ENCODE assay signal across 17 cellular contexts in the genomic region with DNA sequence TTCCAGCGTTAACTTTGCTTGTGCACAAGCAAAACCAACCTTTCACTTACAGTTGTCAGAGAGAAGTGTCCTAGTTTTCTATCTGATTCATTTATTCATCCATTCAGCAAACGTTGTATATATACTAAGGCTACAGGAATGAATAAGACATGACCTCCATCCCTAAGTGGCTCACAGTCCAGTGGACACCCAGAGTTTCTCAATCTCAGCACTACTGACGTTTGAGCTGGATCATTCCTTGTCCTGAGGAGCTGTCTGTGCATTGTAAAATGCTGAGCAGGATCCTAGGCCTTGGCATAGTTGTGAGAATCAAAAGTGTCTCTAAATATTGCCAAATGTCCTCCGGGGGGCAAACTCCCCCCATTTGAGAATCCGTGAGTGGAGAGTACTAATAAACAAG.
A peak's percentile ranks its signal among the peaks of the same experiment; 100 is the strongest.
DNase-seq lines count a peak whose midpoint lies in the region; ATAC-seq and TF ChIP-seq lines count a peak whose summit lies in the region.
"Had no signal": no experiment of that assay in that cellular context is flagged by ENCODE, and none has a peak within 500 bp of the region (broad histone marks: within the 10 kb centered on the region; RNA-seq: fewer than 3 reads in every experiment).

No MANE protein-coding gene starts in this region.

- peaks cover 24% of the 10 kb centered on the region for H3K27me3 Mint-ChIP-seq in CD4-positive, alpha-beta T cell

- H3K27ac ChIP-seq in CD4-positive, alpha-beta T cell (ENCODE audit: low read depth, low read length): no peak overlapping the region
- H3K27ac ChIP-seq: BLaER1 treated with 17β-estradiol and CSF1 and Interleukin-3, amounts not matched to agents 10 nM and 100 nM had no signal

- H3K4me1 Mint-ChIP-seq in CD4-positive, alpha-beta T cell (ENCODE audit: low read depth): no peaks in the 10 kb centered on the region

- no peaks in the 10 kb centered on the region for H3K9me3 Mint-ChIP-seq in CD4-positive, alpha-beta T cell

- no peaks in the 10 kb centered on the region for H3K9me3 ChIP-seq in CD4-positive, alpha-beta T cell (ENCODE audit: control insufficient read depth, low read length)

- TF ChIP-seq CTCF in choroid plexus epithelial cell (conservative IDR thresholded peaks at IDR 0.05; ENCODE audit: low read depth, low read length) (no peak), foreskin fibroblast (IDR thresholded peaks at IDR 0.05; ENCODE audit: low read depth, low read length) (no peak)
- no peak for TF ChIP-seq CTCF in CD4-positive, alpha-beta T cell (IDR thresholded peaks at IDR 0.05)

- no peaks in the 10 kb centered on the region for H3K27me3 ChIP-seq in CD4-positive, alpha-beta T cell (ENCODE audit: control insufficient read depth, insufficient read depth, low read length)
- H3K27me3 ChIP-seq: BLaER1 treated with 17β-estradiol and CSF1 and Interleukin-3, amounts not matched to agents 10 nM and 100 nM had no signal

- H3K36me3 Mint-ChIP-seq in CD4-positive, alpha-beta T cell (ENCODE audit: low read depth): no peaks in the 10 kb centered on the region

- DNase-seq in ELR (ENCODE audit: low read depth) (peak; percentile 47), choroid plexus epithelial cell (ENCODE audit: low read depth) (peak; percentile 8), foreskin fibroblast (peak; percentile 84 to 87), NCI-H1694 (lab: John Stamatoyannopoulos, UW) (no peak), SW480 (ENCODE audit: low spot score) (no peak)
- DNase-seq in CD4-positive, alpha-beta T cell: no peak
- no peak for DNase-seq in stimulated activated naive CD4-positive, alpha-beta T cell (lab: John Stamatoyannopoulos, UW)
- DNase-seq: Karpas-422, MM.1S, NCI-H1092 treated with DMSO at 0.1 percent for 48 hours, NCI-H1694 treated with DMSO at 0.1 percent for 48 hours, NCI-H2107, NCI-H226, NCI-H524 treated with DMSO at 0.1 percent for 48 hours, SW 1271 had no signal

- no peak overlapping the region for H3K4me3 ChIP-seq in choroid plexus epithelial cell (ENCODE audit: low read depth, low read length)
- no peak overlapping the region for H3K4me3 ChIP-seq in foreskin fibroblast (ENCODE audit: low read depth in 1 of 2, low read length in 2 of 2)
- H3K4me3 ChIP-seq: BLaER1 treated with 17β-estradiol and CSF1 and Interleukin-3, amounts not matched to agents 10 nM and 100 nM had no signal

- CTCF ChIA-PET in CD4-positive, alpha-beta T cell (lab: Charles Lee): no interaction called here

- no peak overlapping the region for H3K4me3 Mint-ChIP-seq in CD4-positive, alpha-beta T cell

- intact Hi-C loops in CD4-positive, alpha-beta T cell (cut with DNase I, micrococcal nuclease): no loop called here

- no peak for ATAC-seq in CD4-positive, alpha-beta T cell (ENCODE audit: poor library complexity)
- ATAC-seq: Panc1 had no signal

- POLR2A ChIA-PET in CD4-positive, alpha-beta T cell (lab: Charles Lee): no interaction called here

- H3K27ac Mint-ChIP-seq in CD4-positive, alpha-beta T cell: no peak overlapping the region

Comparison
In these comparisons a context has a peak if more than half of its experiments do, and no peak if none do; other contexts are left out.
1. DNase-seq: peak in ELR (single experiment), choroid plexus epithelial cell (single experiment) and foreskin fibroblast (2 of 2); none in NCI-H1694 (single experiment), CD4-positive, alpha-beta T cell (0 of 10), stimulated activated naive CD4-positive, alpha-beta T cell (0 of 6) and SW480 (single experiment).